ENCODE assay signal across 1 cellular context in the genomic region with DNA sequence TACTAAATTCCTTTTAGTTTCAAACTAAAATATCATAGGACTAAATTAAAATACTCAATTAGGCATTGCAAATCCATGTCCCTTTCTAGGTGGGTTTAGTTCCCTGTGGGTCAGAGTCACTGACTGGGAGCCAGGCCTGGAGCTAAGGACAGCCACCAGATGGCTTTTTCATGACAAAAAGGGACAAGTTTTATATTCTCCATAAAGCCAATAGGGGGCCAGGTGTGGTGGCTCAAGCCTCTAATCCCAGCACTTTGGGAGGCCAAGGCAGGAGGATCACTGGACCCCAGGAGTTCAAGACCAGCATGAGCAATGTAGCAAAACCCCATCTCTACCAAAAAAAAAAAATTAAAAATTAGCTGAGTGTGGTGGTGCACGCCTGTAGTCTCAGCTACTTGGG.
TF ChIP-seq lines count a peak whose summit lies in the region.

No MANE protein-coding gene starts in this region.

TF ChIP-seq in K562, 482 proteins besides CTCF, POLR2A, EP300 and RAD21:
- TF ChIP-seq, protein P1, sequence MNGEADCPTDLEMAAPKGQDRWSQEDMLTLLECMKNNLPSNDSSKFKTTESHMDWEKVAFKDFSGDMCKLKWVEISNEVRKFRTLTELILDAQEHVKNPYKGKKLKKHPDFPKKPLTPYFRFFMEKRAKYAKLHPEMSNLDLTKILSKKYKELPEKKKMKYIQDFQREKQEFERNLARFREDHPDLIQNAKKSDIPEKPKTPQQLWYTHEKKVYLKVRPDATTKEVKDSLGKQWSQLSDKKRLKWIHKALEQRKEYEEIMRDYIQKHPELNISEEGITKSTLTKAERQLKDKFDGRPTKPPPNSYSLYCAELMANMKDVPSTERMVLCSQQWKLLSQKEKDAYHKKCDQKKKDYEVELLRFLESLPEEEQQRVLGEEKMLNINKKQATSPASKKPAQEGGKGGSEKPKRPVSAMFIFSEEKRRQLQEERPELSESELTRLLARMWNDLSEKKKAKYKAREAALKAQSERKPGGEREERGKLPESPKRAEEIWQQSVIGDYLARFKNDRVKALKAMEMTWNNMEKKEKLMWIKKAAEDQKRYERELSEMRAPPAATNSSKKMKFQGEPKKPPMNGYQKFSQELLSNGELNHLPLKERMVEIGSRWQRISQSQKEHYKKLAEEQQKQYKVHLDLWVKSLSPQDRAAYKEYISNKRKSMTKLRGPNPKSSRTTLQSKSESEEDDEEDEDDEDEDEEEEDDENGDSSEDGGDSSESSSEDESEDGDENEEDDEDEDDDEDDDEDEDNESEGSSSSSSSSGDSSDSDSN (IDR thresholded peaks at IDR 0.05; ENCODE audit: borderline replicate concordance in 1 of 2, low read depth in 2 of 2, low read length in 2 of 2) = no peak
- TF ChIP-seq XRCC5 (IDR thresholded peaks at IDR 0.05; ENCODE audit: low read depth, low read length) (no peak), BCOR (IDR thresholded peaks at IDR 0.05) (peak; percentile 62), KDM4B (IDR thresholded peaks at IDR 0.05; ENCODE audit: borderline replicate concordance in 2 of 2, low read depth in 1 of 2) (no peak), CBX3 (IDR thresholded peaks at IDR 0.05; ENCODE audit: borderline replicate concordance in 1 of 2, low read length in 2 of 2) (0 out of 3 replicates have a peak, but pooled peaks of 1 of the 2 experiments have one; percentile 15)
